In genomic region chr7:134537273-134537781, GRCh38 we compare ENCODE assay signal across 2 cellular contexts.
TF ChIP-seq lines count a peak whose summit lies in the region.

No MANE protein-coding gene starts in this region.

TF ChIP-seq in A549, 52 proteins besides CTCF, POLR2A, EP300 and RAD21:
- TF ChIP-seq JUN (IDR thresholded peaks at IDR 0.05) (peak in 1 of 2 experiments; percentile 16; a peak in 1 of 5 replicates), TFCP2L1 (CRISPR knock-in tag; IDR thresholded peaks at IDR 0.05) (peak; percentile 68; the same call in 1 of the 2 replicates), HOXA7 (CRISPR knock-in tag; IDR thresholded peaks at IDR 0.05) (peak; percentile 91), RARB (CRISPR knock-in tag; IDR thresholded peaks at IDR 0.05) (peak; percentile 89)
TF ChIP-seq in A549: peak in this region for 4; not testable (repeated sequence) for 48.

TF ChIP-seq in HepG2, 621 proteins besides CTCF, POLR2A, EP300 and RAD21:
- TF ChIP-seq RBFOX2 (IDR thresholded peaks at IDR 0.05; ENCODE audit: low read depth, low read length) (peak; percentile 37; the same call in 1 of the 2 replicates), POLR2G (IDR thresholded peaks at IDR 0.05; ENCODE audit: low read depth, low read length) (0 out of 2 replicates have a peak, but pooled peaks have one; percentile 9)
TF ChIP-seq in HepG2: peak in this region for 2; not testable (repeated sequence) for 619.
